In genomic region chr4:186037692-186038658, GRCh38 we compare ENCODE assay signal across 9 cellular contexts. TPM values are rescaled to one million over a fixed set of nuclear protein-coding genes. Genes with fewer than 3 reads are reported as not detected.
DNase-seq lines count a peak whose midpoint lies in the region; ATAC-seq and TF ChIP-seq lines count a peak whose summit lies in the region.
"Had no signal": no experiment of that assay in that cellular context is flagged by ENCODE, and none has a peak within 500 bp of the region (broad histone marks: within the 10 kb centered on the region; RNA-seq: fewer than 3 reads in every experiment).

No MANE protein-coding gene starts in this region.

- no peak overlapping the region for H3K18ac ChIP-seq in mesenchymal stem cell (ENCODE audit: low read depth in 1 of 2, low read length in 2 of 2)

- no peak overlapping the region for H2BK5ac ChIP-seq in mesenchymal stem cell (ENCODE audit: low read depth, low read length, poor library complexity, severe bottlenecking)

- ATAC-seq in GM21390 (IDR thresholded peaks at IDR 0.05; ENCODE audit: unreplicated experiment) = peak; percentile 72
- ATAC-seq in GM21786 (IDR thresholded peaks at IDR 0.05; ENCODE audit: unreplicated experiment) = no peak

- no peak overlapping the region for H3K27ac Mint-ChIP-seq in endothelial cell (ENCODE audit: unreplicated experiment)

- peak; percentile 80 for TF ChIP-seq CTCF in endothelial cell (IDR thresholded peaks at IDR 0.05; ENCODE audit: unreplicated experiment)

- no peak overlapping the region for H3K4me3 ChIP-seq in Karpas-422 (ENCODE audit: low read length)
- no peak overlapping the region for H3K4me3 ChIP-seq in mesenchymal stem cell (ENCODE audit: insufficient read depth in 1 of 2, low read depth in 1 of 2, low read length in 2 of 2)
- H3K4me3 ChIP-seq: BLaER1 treated with 17β-estradiol and CSF1 and Interleukin-3, amounts not matched to agents 10 nM and 100 nM had no signal

- H2BK12ac ChIP-seq in mesenchymal stem cell (ENCODE audit: low read length in 2 of 2) = no peak overlapping the region

- DNase-seq in NCI-H1436 (lab: John Stamatoyannopoulos, UW) = peak; percentile 33
- DNase-seq in NCI-H1436 treated with DMSO at 0.1 percent for 48 hours (lab: John Stamatoyannopoulos, UW) = no peak
- peak; percentile 83 for DNase-seq in Karpas-422
- peak; percentile 69 for DNase-seq in SK-N-DZ (ENCODE audit: low spot score)
- DNase-seq in endothelial cell (ENCODE audit: low spot score) = peak; percentile 55
- peak; percentile 73 for DNase-seq in mesenchymal stem cell

- peaks cover 2% of the 10 kb centered on the region for H3K27me3 Mint-ChIP-seq in endothelial cell (ENCODE audit: unreplicated experiment)

- H3K14ac ChIP-seq in mesenchymal stem cell (ENCODE audit: low read length in 2 of 2) = no peak overlapping the region

- no peaks in the 10 kb centered on the region for H3K79me1 ChIP-seq in mesenchymal stem cell (replicated peaks; ENCODE audit: low read length, poor library complexity, severe bottlenecking)

- no peak overlapping the region for H4K8ac ChIP-seq in mesenchymal stem cell (ENCODE audit: low read length)

- H3K23ac ChIP-seq in mesenchymal stem cell (ENCODE audit: low read length in 2 of 2) = no peak overlapping the region

- H3K79me2 ChIP-seq in Karpas-422 (ENCODE audit: low read length) = no peaks in the 10 kb centered on the region

- H3K4me1 Mint-ChIP-seq in endothelial cell (ENCODE audit: unreplicated experiment) = no peaks in the 10 kb centered on the region

- H4K20me1 ChIP-seq in Karpas-422 (ENCODE audit: insufficient read depth, low read depth, low read length) = no peaks in the 10 kb centered on the region
- H4K20me1 ChIP-seq: BLaER1 treated with 17β-estradiol and CSF1 and Interleukin-3, amounts not matched to agents 10 nM and 100 nM had no signal

- no peak overlapping the region for H2BK120ac ChIP-seq in mesenchymal stem cell (ENCODE audit: low read depth, low read length)

- H3K4me2 ChIP-seq in Karpas-422 (ENCODE audit: low read depth, low read length, poor library complexity, severe bottlenecking) (no peak overlapping the region), mesenchymal stem cell (ENCODE audit: low read length, poor library complexity, severe bottlenecking) (no peak overlapping the region)
- H3K4me2 ChIP-seq: BLaER1 treated with 17β-estradiol and CSF1 and Interleukin-3, amounts not matched to agents 10 nM and 100 nM had no signal

- H2BK15ac ChIP-seq in mesenchymal stem cell (ENCODE audit: low read depth, poor library complexity, severe bottlenecking) = no peak overlapping the region

- H2AFZ ChIP-seq in Karpas-422 (ENCODE audit: low read length) = no peak overlapping the region
- H2AFZ ChIP-seq in mesenchymal stem cell (ENCODE audit: low read depth, low read length) = no peak overlapping the region

- peaks cover 15% of the 10 kb centered on the region for H3K36me3 Mint-ChIP-seq in endothelial cell (ENCODE audit: low read depth, unreplicated experiment)

- H3K9ac ChIP-seq in Karpas-422 (ENCODE audit: low read length) = no peak overlapping the region
- no peak overlapping the region for H3K9ac ChIP-seq in mesenchymal stem cell (ENCODE audit: low read length)
- H3K9ac ChIP-seq: BLaER1 treated with 17β-estradiol and CSF1 and Interleukin-3, amounts not matched to agents 10 nM and 100 nM had no signal

- H3K27me3 ChIP-seq in Karpas-422 (ENCODE audit: low read length) (no peaks in the 10 kb centered on the region), mesenchymal stem cell (ENCODE audit: control insufficient read depth in 1 of 2, insufficient read depth in 1 of 2, low read length in 2 of 2) (peaks cover 6 to 27% of the 10 kb centered on the region in 2 experiments)
- H3K27me3 ChIP-seq: BLaER1 treated with 17β-estradiol and CSF1 and Interleukin-3, amounts not matched to agents 10 nM and 100 nM had no signal

- no peaks in the 10 kb centered on the region for H3K9me3 ChIP-seq in Karpas-422 (ENCODE audit: low read length)
- H3K9me3 ChIP-seq in mesenchymal stem cell (ENCODE audit: control insufficient read depth, low read length) = no peaks in the 10 kb centered on the region

- H2AK5ac ChIP-seq in mesenchymal stem cell (ENCODE audit: low read length, severe bottlenecking) = no peak overlapping the region

- H3K4me1 ChIP-seq in Karpas-422 (ENCODE audit: low read length) (no peaks in the 10 kb centered on the region; the same call in 1 of the 2 replicates), mesenchymal stem cell (ENCODE audit: control insufficient read depth, insufficient read depth, low read depth, low read length) (no peaks in the 10 kb centered on the region)
- H3K4me1 ChIP-seq: BLaER1 treated with 17β-estradiol and CSF1 and Interleukin-3, amounts not matched to agents 10 nM and 100 nM had no signal

- no peak overlapping the region for H4K91ac ChIP-seq in mesenchymal stem cell (ENCODE audit: low read length)

- WGBS in mesenchymal stem cell = 15% methylated on average over 9 of the region's 12 CpGs

- peaks cover 7% of the 10 kb centered on the region for H3K9me3 Mint-ChIP-seq in endothelial cell (ENCODE audit: unreplicated experiment)

- H3K4ac ChIP-seq in mesenchymal stem cell (ENCODE audit: low read depth in 1 of 2, low read length in 2 of 2) = no peak overlapping the region

- no peak overlapping the region for H3K27ac ChIP-seq in Karpas-422 (ENCODE audit: low read length)
- no peak overlapping the region for H3K27ac ChIP-seq in mesenchymal stem cell (ENCODE audit: low read length, poor library complexity, severe bottlenecking)
- H3K27ac ChIP-seq: BLaER1 treated with 17β-estradiol and CSF1 and Interleukin-3, amounts not matched to agents 10 nM and 100 nM had no signal

- no peaks in the 10 kb centered on the region for H3K9me2 ChIP-seq in Karpas-422 (replicated peaks; ENCODE audit: insufficient read depth, low read length)

- H3K4me3 Mint-ChIP-seq in endothelial cell (ENCODE audit: unreplicated experiment) = no peak overlapping the region

- H3K36me3 ChIP-seq in Karpas-422 (ENCODE audit: insufficient read depth, low read length) (no peaks in the 10 kb centered on the region), mesenchymal stem cell (ENCODE audit: control insufficient read depth in 1 of 2, insufficient read depth in 2 of 2, low read depth in 1 of 2, low read length in 2 of 2) (no peaks in the 10 kb centered on the region)
- H3K36me3 ChIP-seq: BLaER1 treated with 17β-estradiol and CSF1 and Interleukin-3, amounts not matched to agents 10 nM and 100 nM had no signal

RNA-seq across cellular contexts. Expression of gene TLR3, which starts 31.0 kb away (rescaled TPM):
- 4.3 and 9.7 TPM in 2 replicates for total RNA-seq in Karpas-422 (2014; rRNA removed; shearing (Covaris generic); ENCODE audit: low replicate concordance)
- not detected in 2 replicates for polyA plus RNA-seq in SK-N-DZ (2014; cell fraction: cytosol; rRNA removed)
- polyA plus RNA-seq in SK-N-DZ (2014; cell fraction: nucleus; rRNA removed) = not detected in 2 replicates
- not detected for total RNA-seq in endothelial cell (ENCODE audit: unreplicated experiment)
- 15.4 TPM for polyA plus RNA-seq in mesenchymal stem cell (2013, experiment 1 of 2)
- 15.5 TPM for polyA plus RNA-seq in mesenchymal stem cell (2013, experiment 2 of 2)
